10 cellular contexts compared by ENCODE assay signal in genomic region chr6:94751641-94752329, GRCh38.
DNase-seq lines count a peak whose midpoint lies in the region; ATAC-seq, FAIRE-seq and TF ChIP-seq lines count a peak whose summit lies in the region.
"Had no signal": no experiment of that assay in that cellular context is flagged by ENCODE, and none has a peak within 500 bp of the region (broad histone marks: within the 10 kb centered on the region; RNA-seq: fewer than 3 reads in every experiment).

No MANE protein-coding gene starts in this region.

- H3K9me1 ChIP-seq in K562 (ENCODE audit: control insufficient read depth, insufficient read depth, low read length): no peaks in the 10 kb centered on the region

- no peaks in the 10 kb centered on the region for H3K79me2 ChIP-seq in K562 (ENCODE audit: control insufficient read depth, insufficient read depth, low read length)

- H3K4me2 ChIP-seq in K562 (ENCODE audit: insufficient read depth, low read length): no peak overlapping the region

- H3K4me1 Mint-ChIP-seq in stimulated activated effector memory CD8-positive, alpha-beta T cell treated with anti-CD3 and anti-CD28 coated beads, Interleukin-12 subunit alpha, Interleukin-12 subunit beta, amount 100 ng/mL, for 72 hours: no peaks in the 10 kb centered on the region
- no peaks in the 10 kb centered on the region for H3K4me1 Mint-ChIP-seq in osteocyte (ENCODE audit: unreplicated experiment)
- H3K4me1 Mint-ChIP-seq: immature natural killer cell had no signal

- no peak for TF ChIP-seq RAD21 in K562 (CRISPR knock-in tag; conservative IDR thresholded peaks at IDR 0.05 in 1 of 2, IDR thresholded peaks at IDR 0.05 in 1 of 2)

- CTCF ChIA-PET in K562 (lab: Yijun Ruan, JAX; ENCODE audit: low intra/inter-chr PET ratio): no interaction called here

- H3K4me1 ChIP-seq in K562 (replicated peaks in 1 of 2; ENCODE audit: control insufficient read depth in 2 of 2, insufficient read depth in 2 of 2, low read length in 2 of 2): no peaks in the 10 kb centered on the region
- H3K4me1 ChIP-seq: Peyer's patch had no signal

- H3K27me3 ChIP-seq in K562 (ENCODE audit: control insufficient read depth in 2 of 2, insufficient read depth in 2 of 2, low read length in 2 of 2): no peaks in the 10 kb centered on the region
- H3K27me3 ChIP-seq: Peyer's patch had no signal

- TF ChIP-seq CTCF in K562 (IDR thresholded peaks at IDR 0.05 in 2 of 3, conservative IDR thresholded peaks at IDR 0.05 in 1 of 3; ENCODE audit: insufficient read depth in 2 of 3, low read depth in 1 of 3, low read length in 3 of 3): no peak
- no peak for TF ChIP-seq CTCF in osteocyte (IDR thresholded peaks at IDR 0.05)

- no peak overlapping the region for H3K4me3 ChIP-seq in K562
- H3K4me3 ChIP-seq: Peyer's patch had no signal

- H2AFZ ChIP-seq in K562 (ENCODE audit: low read depth, low read length): no peak overlapping the region

- no peaks in the 10 kb centered on the region for H4K20me1 ChIP-seq in K562 (replicated peaks; ENCODE audit: control insufficient read depth, insufficient read depth, low read length)

- 0% methylated on average over 3 of the region's 3 CpGs for WGBS in K562 (ENCODE audit: insufficient coverage, low coverage, missing lambda C conversion rate)

- H3K27ac ChIP-seq in K562 (ENCODE audit: extremely low read depth, low read depth, low read length): no peak overlapping the region
- H3K27ac ChIP-seq: Peyer's patch had no signal

- ATAC-seq in GM18867 (IDR thresholded peaks at IDR 0.05; ENCODE audit: unreplicated experiment) (peak; percentile 92), HG03469 (IDR thresholded peaks at IDR 0.05; ENCODE audit: unreplicated experiment) (peak; percentile 93), K562 (no peak)
- no peak for ATAC-seq in stimulated activated effector memory CD8-positive, alpha-beta T cell treated with anti-CD3 and anti-CD28 coated beads, Interleukin-12 subunit alpha, Interleukin-12 subunit beta, amount 100 ng/mL, for 72 hours

- no peak for FAIRE-seq in K562 (lab: Jason Lieb, UNC)

- peaks cover 9% of the 10 kb centered on the region for H3K9me3 Mint-ChIP-seq in stimulated activated effector memory CD8-positive, alpha-beta T cell treated with anti-CD3 and anti-CD28 coated beads, Interleukin-12 subunit alpha, Interleukin-12 subunit beta, amount 100 ng/mL, for 72 hours
- no peaks in the 10 kb centered on the region for H3K9me3 Mint-ChIP-seq in osteocyte (ENCODE audit: unreplicated experiment)

- no peak for TF ChIP-seq POLR2A in K562 (conservative IDR thresholded peaks at IDR 0.05)

- peak; percentile 40 for DNase-seq in HCEC 1CT
- DNase-seq in K562 (ENCODE audit: extremely low read depth in 1 of 4, low spot score in 3 of 4): no peak
- no peak for DNase-seq in stimulated activated effector memory CD8-positive, alpha-beta T cell treated with anti-CD3 and anti-CD28 coated beads, Interleukin-12 subunit alpha, Interleukin-12 subunit beta, amount 100 ng/mL, for 72 hours (ENCODE audit: low spot score in 2 of 2)
- DNase-seq in amygdala (lab: John Stamatoyannopoulos, UW): no peak
- no peak for DNase-seq in NK-92 (lab: John Stamatoyannopoulos, UW; ENCODE audit: unreplicated experiment)
- DNase-seq in osteocyte (ENCODE audit: extremely low spot score, unreplicated experiment): no peak
- DNase-seq: immature natural killer cell, Peyer's patch had no signal

- peaks cover under 1% of the 10 kb centered on the region for H3K27me3 Mint-ChIP-seq in osteocyte (ENCODE audit: unreplicated experiment)

- no peak overlapping the region for H3K9ac ChIP-seq in K562 (ENCODE audit: insufficient read depth in 1 of 2, low read depth in 2 of 2, low read length in 2 of 2)

- in situ Hi-C loops in K562 (cut with MboI): no loop called here

- H3K9me3 ChIP-seq in K562 (replicated peaks; ENCODE audit: control insufficient read depth, insufficient read depth, low read depth, low read length): no peaks in the 10 kb centered on the region
- H3K9me3 ChIP-seq: Peyer's patch had no signal

- TF ChIP-seq EP300 in K562 (IDR thresholded peaks at IDR 0.05; ENCODE audit: low read length): no peak

- H3K36me3 Mint-ChIP-seq in stimulated activated effector memory CD8-positive, alpha-beta T cell treated with anti-CD3 and anti-CD28 coated beads, Interleukin-12 subunit alpha, Interleukin-12 subunit beta, amount 100 ng/mL, for 72 hours: no peaks in the 10 kb centered on the region
- H3K36me3 Mint-ChIP-seq in osteocyte (ENCODE audit: unreplicated experiment): no peaks in the 10 kb centered on the region
- H3K36me3 Mint-ChIP-seq: immature natural killer cell had no signal

- no TSS peak for BruUV-seq in K562 (replicated peaks; lab: Mats Ljungman, UMichigan)

- H3K4me3 Mint-ChIP-seq in stimulated activated effector memory CD8-positive, alpha-beta T cell treated with anti-CD3 and anti-CD28 coated beads, Interleukin-12 subunit alpha, Interleukin-12 subunit beta, amount 100 ng/mL, for 72 hours: no peak overlapping the region
- no peak overlapping the region for H3K4me3 Mint-ChIP-seq in osteocyte (ENCODE audit: unreplicated experiment)
- H3K4me3 Mint-ChIP-seq: immature natural killer cell had no signal

- no peaks in the 10 kb centered on the region for H3K36me3 ChIP-seq in K562 (ENCODE audit: control insufficient read depth, insufficient read depth, low read length)
- H3K36me3 ChIP-seq: Peyer's patch had no signal

- H3K27ac Mint-ChIP-seq in stimulated activated effector memory CD8-positive, alpha-beta T cell treated with anti-CD3 and anti-CD28 coated beads, Interleukin-12 subunit alpha, Interleukin-12 subunit beta, amount 100 ng/mL, for 72 hours: no peak overlapping the region
- no peak overlapping the region for H3K27ac Mint-ChIP-seq in osteocyte (ENCODE audit: unreplicated experiment)
- H3K27ac Mint-ChIP-seq: immature natural killer cell had no signal

- intact Hi-C loops in K562 (cut with micrococcal nuclease): no loop called here

- POLR2A ChIA-PET in K562 (lab: Yijun Ruan, JAX): no interaction called here

TF ChIP-seq in K562, 482 proteins besides CTCF, POLR2A, EP300 and RAD21:
- peak; percentile 64 for TF ChIP-seq SPI1 (IDR thresholded peaks at IDR 0.05; ENCODE audit: borderline replicate concordance, low read depth, low read length)
- no peak for TF ChIP-seq ZNF324 (CRISPR knock-in tag; IDR thresholded peaks at IDR 0.05)
TF ChIP-seq in K562: peak in this region for 1.

Comparison
In these comparisons a context has a peak if more than half of its experiments do, and no peak if none do; other contexts are left out.
1. ATAC-seq: peak in GM18867 (single experiment) and HG03469 (single experiment); none in K562 (single experiment) and stimulated activated effector memory CD8-positive, alpha-beta T cell treated with anti-CD3 and anti-CD28 coated beads, Interleukin-12 subunit alpha, Interleukin-12 subunit beta, amount 100 ng/mL, for 72 hours (single experiment).